In genomic region chr22:26197427-26197826, GRCh38 we compare ENCODE assay signal across 18 cellular contexts. TPM values are rescaled to one million over a fixed set of nuclear protein-coding genes. Genes with fewer than 3 reads are reported as not detected.
A peak's percentile ranks its signal among the peaks of the same experiment; 100 is the strongest.
DNase-seq lines count a peak whose midpoint lies in the region; ATAC-seq and TF ChIP-seq lines count a peak whose summit lies in the region.
"Had no signal": no experiment of that assay in that cellular context is flagged by ENCODE, and none has a peak within 500 bp of the region (broad histone marks: within the 10 kb centered on the region; RNA-seq: fewer than 3 reads in every experiment).

No MANE protein-coding gene starts in this region.

- no peak for ATAC-seq in Right ventricle myocardium superior (ENCODE audit: poor library complexity)

- H3K27me3 ChIP-seq in H7 (ENCODE audit: control insufficient read depth, insufficient read depth, low read length), result no peaks in the 10 kb centered on the region
- H3K27me3 ChIP-seq: BE2C; BLaER1 treated with 17β-estradiol and CSF1 and Interleukin-3, amounts not matched to agents 10 nM and 100 nM had no signal

- intact Hi-C loops in Right ventricle myocardium superior (cut with DNase I), result no loop called here

- H3K27ac Mint-ChIP-seq in brain, result peak overlapping the region in 3 of 5 experiments; percentile 29 to 65 (median 46)
- H3K27ac Mint-ChIP-seq: CD14-positive monocyte; CD4-positive, alpha-beta T cell; CD8-positive, alpha-beta memory T cell had no signal

- no peak overlapping the region for H3K4me3 ChIP-seq in H7 (ENCODE audit: insufficient read depth, low read depth, low read length)
- H3K4me3 ChIP-seq: BLaER1 treated with 17β-estradiol and CSF1 and Interleukin-3, amounts not matched to agents 10 nM and 100 nM had no signal

- no peaks in the 10 kb centered on the region for H3K36me3 Mint-ChIP-seq in brain
- H3K36me3 Mint-ChIP-seq: CD14-positive monocyte; CD8-positive, alpha-beta memory T cell had no signal

- DNase-seq in NCI-H2171 treated with DMSO at 0.1 percent for 48 hours (lab: John Stamatoyannopoulos, UW) (peak; percentile 4), NCI-H2171 (lab: John Stamatoyannopoulos, UW) (no peak), Ammon's horn (ENCODE audit: low spot score) (peak; percentile 19), putamen (ENCODE audit: low spot score) (peak; percentile 18), NOMO-1 (lab: John Stamatoyannopoulos, UW; ENCODE audit: unreplicated experiment in 2 of 2) (no peak), H7 (no peak), Right ventricle myocardium superior (no peak)
- DNase-seq: BE2C; CD4-positive, alpha-beta T cell; CD8-positive, alpha-beta memory T cell; DMS153; DND-41; GOT3; HCEC 1CT had no signal

- no peaks in the 10 kb centered on the region for H3K36me3 ChIP-seq in H7 (replicated peaks; ENCODE audit: control insufficient read depth, insufficient read depth, low read length)
- H3K36me3 ChIP-seq: BE2C; BLaER1 treated with 17β-estradiol and CSF1 and Interleukin-3, amounts not matched to agents 10 nM and 100 nM had no signal

- peaks cover 27% of the 10 kb centered on the region for H3K4me1 Mint-ChIP-seq in brain
- H3K4me1 Mint-ChIP-seq: CD14-positive monocyte; CD8-positive, alpha-beta memory T cell had no signal

- H3K9me3 Mint-ChIP-seq in brain, result no peaks in the 10 kb centered on the region
- H3K9me3 Mint-ChIP-seq: CD4-positive, alpha-beta T cell had no signal

- no peaks in the 10 kb centered on the region for H3K27me3 Mint-ChIP-seq in brain

- TF ChIP-seq CTCF in brain (conservative IDR thresholded peaks at IDR 0.05), result no peak

- no peak overlapping the region for H3K4me3 Mint-ChIP-seq in brain
- H3K4me3 Mint-ChIP-seq: CD14-positive monocyte; CD4-positive, alpha-beta T cell; CD8-positive, alpha-beta memory T cell had no signal

RNA-seq across cellular contexts. Expression of gene SEZ6L, which starts 28.2 kb away (rescaled TPM):
- polyA plus RNA-seq in brain (ENCODE audit: insufficient read depth, low read depth, low replicate concordance), result 109 TPM
- 0.83 and 1.1 TPM in 2 replicates for total RNA-seq in H7 (2014; rRNA removed; shearing (Covaris generic))
- 0.11 TPM for total RNA-seq in Right ventricle myocardium superior
- total RNA-seq: CD8-positive, alpha-beta memory T cell had no signal
- polyA plus RNA-seq: AG04450; CD8-positive, alpha-beta memory T cell had no signal

Comparison
In these comparisons a context has a peak if more than half of its experiments do, and no peak if none do; other contexts are left out.
1. DNase-seq: peak in NCI-H2171 treated with DMSO at 0.1 percent for 48 hours (single experiment), Ammon's horn (single experiment) and putamen (single experiment); none in NCI-H2171 (single experiment), NOMO-1 (0 of 2), H7 (single experiment) and Right ventricle myocardium superior (single experiment).